19 cellular contexts compared by ENCODE assay signal in genomic region chr10:132910186-132910880, GRCh38. TPM values are rescaled to one million over a fixed set of nuclear protein-coding genes. Genes with fewer than 3 reads are reported as not detected.
DNase-seq lines count a peak whose midpoint lies in the region; ATAC-seq and TF ChIP-seq lines count a peak whose summit lies in the region.
"Had no signal": no experiment of that assay in that cellular context is flagged by ENCODE, and none has a peak within 500 bp of the region (broad histone marks: within the 10 kb centered on the region; RNA-seq: fewer than 3 reads in every experiment).

No MANE protein-coding gene starts in this region.

- DNase-seq in Right ventricle myocardium superior (peak; percentile 12), cardiac septum (ENCODE audit: low spot score) (no peak), WTC11 (ENCODE audit: low spot score) (peak; percentile 17), osteoblast (ENCODE audit: insufficient read length, low spot score, missing footprints) (peak; percentile 87), aorta (peak; percentile 40 to 67), pons (ENCODE audit: low spot score) (no peak)
- DNase-seq in activated CD8-positive, alpha-beta memory T cell treated with anti-CD3 and anti-CD28 coated beads, Interleukin-2, amount 50 U/mL, for 48 hours: no peak
- DNase-seq: DMS 273 treated with DMSO at 0.1 percent for 48 hours, GDM1, GM23248, KBM-7, NCI-H1436 treated with DMSO at 0.1 percent for 48 hours, NCI-H2029 treated with DMSO at 0.1 percent for 48 hours, NCI-H510A, NCI-H774, RPMI8226 had no signal

- intact Hi-C loops in Right ventricle myocardium superior (cut with DNase I) (no loop called here), cardiac septum (cut with DNase I) (no loop called here), aorta (cut with DNase I) (no loop called here)

- H3K27ac ChIP-seq in osteoblast (ENCODE audit: low read depth, low read length) (no peak overlapping the region), aorta (ENCODE audit: low read depth in 1 of 2, low read length in 2 of 2) (no peak overlapping the region)
- H3K27ac ChIP-seq: C4-2B, GM23248 had no signal

- POLR2A ChIA-PET in WTC11 (lab: Charles Lee): no interaction called here

- H3K27me3 Mint-ChIP-seq in WTC11 (ENCODE audit: low read depth): no peaks in the 10 kb centered on the region

- H3K4me1 Mint-ChIP-seq in WTC11: peaks cover 5% of the 10 kb centered on the region

- H3K9me3 ChIP-seq in osteoblast (ENCODE audit: low read depth, low read length): no peaks in the 10 kb centered on the region
- peaks cover 2% of the 10 kb centered on the region for H3K9me3 ChIP-seq in aorta (ENCODE audit: control insufficient read depth, low read length)

- no peaks in the 10 kb centered on the region for H3K9me3 Mint-ChIP-seq in WTC11

- H3K4me1 ChIP-seq in osteoblast (ENCODE audit: insufficient read depth, low read length): no peaks in the 10 kb centered on the region
- H3K4me1 ChIP-seq in aorta (ENCODE audit: control insufficient read depth in 1 of 2, insufficient read depth in 2 of 2, low read length in 2 of 2): no peaks in the 10 kb centered on the region

- 75 to 82% methylated on average over 28 of the region's 28 CpGs for WGBS in aorta, 2 donors

- TF ChIP-seq CTCF in WTC11 (IDR thresholded peaks at IDR 0.05) (no peak), osteoblast (IDR thresholded peaks at IDR 0.05; ENCODE audit: extremely low read depth, low read depth, low read length) (no peak)

- no peaks in the 10 kb centered on the region for H3K36me3 ChIP-seq in osteoblast (ENCODE audit: insufficient read depth, low read length)
- no peaks in the 10 kb centered on the region for H3K36me3 ChIP-seq in aorta (ENCODE audit: control insufficient read depth in 1 of 2, insufficient read depth in 2 of 2, low read length in 1 of 2)

- H3K36me3 Mint-ChIP-seq in WTC11: no peaks in the 10 kb centered on the region

- no peaks in the 10 kb centered on the region for H4K20me1 ChIP-seq in osteoblast (ENCODE audit: insufficient read depth, low read length)

- ATAC-seq in Right ventricle myocardium superior (ENCODE audit: poor library complexity): no peak
- ATAC-seq in WTC11: no peak
- ATAC-seq in aorta (ENCODE audit: low FRiP score): no peak
- no peak for ATAC-seq in HG02678 (IDR thresholded peaks at IDR 0.05; ENCODE audit: unreplicated experiment)
- ATAC-seq: GM12878 had no signal

- no peak overlapping the region for H3K4me2 ChIP-seq in osteoblast (ENCODE audit: insufficient read depth, low read length)

- H3K4me3 Mint-ChIP-seq in WTC11: no peak overlapping the region

- H2AFZ ChIP-seq in osteoblast (ENCODE audit: low read length): no peak overlapping the region
- H2AFZ ChIP-seq: GM23248 had no signal

- CTCF ChIA-PET in WTC11 (lab: Charles Lee): interaction anchor here (1.0 to 1.3 kb wide), 2 partner anchors 191 to 215 kb away, joined by 3 to 4 read pairs; no protein-coding TSS in a partner anchor

- H3K27me3 ChIP-seq in osteoblast (ENCODE audit: insufficient read depth, low read length) (peaks cover 2% of the 10 kb centered on the region), aorta (ENCODE audit: control insufficient read depth in 1 of 2, insufficient read depth in 2 of 2, low read length in 1 of 2) (no peaks in the 10 kb centered on the region)

- H3K79me2 ChIP-seq in osteoblast (ENCODE audit: insufficient read depth, low read length): no peaks in the 10 kb centered on the region

- H3K4me3 ChIP-seq in osteoblast (ENCODE audit: insufficient read depth, low read length) (no peak overlapping the region), aorta (ENCODE audit: low read length in 2 of 2) (no peak overlapping the region)
- H3K4me3 ChIP-seq: GM12878, GM23248 had no signal

- H3K27ac Mint-ChIP-seq in WTC11: peak overlapping the region; percentile 74; the same call in 1 of the 2 replicates

TF ChIP-seq in WTC11, 78 proteins besides CTCF, POLR2A, EP300 and RAD21:
- TF ChIP-seq ELF4 (CRISPR knock-in tag; IDR thresholded peaks at IDR 0.05; ENCODE audit: low read depth): no peak
- no peak for TF ChIP-seq MXD4 (CRISPR knock-in tag; IDR thresholded peaks at IDR 0.05; ENCODE audit: borderline replicate concordance)
- TF ChIP-seq NFATC4 (CRISPR knock-in tag; IDR thresholded peaks at IDR 0.05): no peak
- TF ChIP-seq KAT7 (CRISPR knock-in tag; IDR thresholded peaks at IDR 0.05; ENCODE audit: borderline replicate concordance): no peak
- TF ChIP-seq ATF6 (CRISPR knock-in tag; IDR thresholded peaks at IDR 0.05): no peak
- TF ChIP-seq EMX1 (CRISPR knock-in tag; IDR thresholded peaks at IDR 0.05): no peak
- TF ChIP-seq FOXK1 (CRISPR knock-in tag; IDR thresholded peaks at IDR 0.05): no peak

RNA-seq across cellular contexts. Expression of gene CFAP46, which starts 32.0 kb away (rescaled TPM):
- total RNA-seq in Right ventricle myocardium superior (1.9 TPM), cardiac septum (0.94 TPM), WTC11 (2021) (2.9 to 3.4 TPM (median 3.3 TPM) in 3 replicates), osteoblast (under 0.01 and 0.29 TPM in 2 replicates), aorta (under 1 TPM in 1 of 2 donors, not detected in 1; 0.42 TPM)
- polyA plus RNA-seq in aorta: not detected
- total RNA-seq: GM12878 had no signal

Comparison
In these comparisons a context has a peak if more than half of its experiments do, and no peak if none do; other contexts are left out.
1. DNase-seq: peak in Right ventricle myocardium superior (single experiment), WTC11 (single experiment), osteoblast (single experiment) and aorta (2 of 2); none in cardiac septum (single experiment), activated CD8-positive, alpha-beta memory T cell treated with anti-CD3 and anti-CD28 coated beads, Interleukin-2, amount 50 U/mL, for 48 hours (single experiment) and pons (single experiment).